ENCODE assay signal across 8 cellular contexts in the genomic region with DNA sequence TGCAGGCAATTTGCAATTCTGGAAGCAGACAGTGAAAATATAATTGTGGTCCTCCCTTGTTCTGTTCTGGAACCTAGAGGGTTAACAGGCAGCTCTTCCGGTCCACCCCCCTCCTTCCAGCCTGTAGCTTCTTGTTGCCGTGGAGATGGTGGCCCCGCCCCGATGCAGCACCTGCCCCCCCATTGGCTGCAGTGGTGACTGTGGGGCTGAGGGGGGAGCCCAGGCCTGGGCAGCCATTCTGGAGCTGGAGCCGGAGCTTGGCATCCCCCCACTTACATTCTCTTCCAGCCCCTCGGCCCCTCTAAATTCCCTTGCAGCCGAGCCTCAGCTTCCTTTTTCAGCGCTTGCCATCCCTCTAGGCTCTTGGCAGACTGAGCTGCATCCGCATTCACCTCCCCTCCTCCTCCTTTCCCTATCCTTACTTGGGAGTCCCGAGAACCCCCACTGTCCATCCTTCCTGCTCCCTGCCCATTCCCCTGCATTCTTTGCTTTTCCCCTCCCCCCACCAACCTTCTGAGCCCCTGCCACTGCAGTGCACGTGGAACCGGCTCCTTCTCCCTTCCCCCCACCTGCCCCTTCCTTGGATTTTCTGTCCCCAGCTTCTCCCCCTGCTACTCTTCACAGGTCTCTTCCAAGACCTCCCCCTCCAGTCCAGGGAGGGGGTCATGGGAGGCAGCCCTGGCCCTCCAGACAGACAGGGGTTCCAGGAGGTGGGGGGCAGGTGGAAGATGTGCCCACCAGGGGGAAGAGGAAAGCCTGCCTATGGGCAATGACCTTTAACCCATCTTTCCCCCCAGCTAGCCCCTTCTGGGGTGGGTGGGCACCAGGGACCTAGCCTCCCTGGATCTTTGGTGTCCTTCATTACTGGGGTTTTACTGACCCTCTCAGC. TPM values are rescaled to one million over a fixed set of nuclear protein-coding genes. Genes with fewer than 3 reads are reported as not detected.
DNase-seq lines count a peak whose midpoint lies in the region; ATAC-seq and TF ChIP-seq lines count a peak whose summit lies in the region.

No MANE protein-coding gene starts in this region.

- H3K36me3 ChIP-seq in Caco-2 (ENCODE audit: control insufficient read depth, insufficient read depth, low read length), result no peaks in the 10 kb centered on the region
- peaks cover 13% of the 10 kb centered on the region; the same call in 1 of the 2 replicates for H3K36me3 ChIP-seq in OCI-LY7 (ENCODE audit: insufficient read depth, low read length)
- peaks cover 0 to 10% of the 10 kb centered on the region in 2 donors for H3K36me3 ChIP-seq in psoas muscle (ENCODE audit: insufficient read depth in 1 of 2, low read depth in 1 of 2)

- H3K79me2 ChIP-seq in OCI-LY7 (ENCODE audit: insufficient read depth, low read depth, low read length), result peaks cover 5% of the 10 kb centered on the region; the same call in 1 of the 2 replicates

- H3K4me1 Mint-ChIP-seq in Caco-2 (ENCODE audit: low read depth, unreplicated experiment) (peaks cover 25% of the 10 kb centered on the region), glutamatergic neuron (ENCODE audit: low read depth, unreplicated experiment) (peaks cover 54% of the 10 kb centered on the region)

- H3K4me2 ChIP-seq in OCI-LY7 (ENCODE audit: low read length), result peak overlapping the region; percentile 98

- H3K36me3 Mint-ChIP-seq in Caco-2 (ENCODE audit: insufficient read depth, unreplicated experiment), result peaks cover 7% of the 10 kb centered on the region
- no peaks in the 10 kb centered on the region for H3K36me3 Mint-ChIP-seq in glutamatergic neuron (ENCODE audit: unreplicated experiment)

- ATAC-seq in psoas muscle, result no peak
- ATAC-seq in GM21381 (IDR thresholded peaks at IDR 0.05; ENCODE audit: unreplicated experiment), result no peak

- no peak overlapping the region for H2AFZ ChIP-seq in OCI-LY7 (ENCODE audit: low read length)

- intact Hi-C loops in Caco-2 (cut with micrococcal nuclease; ENCODE audit: unreplicated experiment) (no loop called here), OCI-LY7 (cut with micrococcal nuclease; ENCODE audit: unreplicated experiment) (loop anchor here (1.0 kb wide), 2 partner anchors 13 to 23 kb away; a partner anchor contains a TSS), psoas muscle (cut with DNase I) (no loop called here)

- H3K9me2 ChIP-seq in OCI-LY7 (ENCODE audit: insufficient read depth, low read length), result no peaks in the 10 kb centered on the region

- CTCF ChIA-PET in Caco-2 (lab: Charles Lee), result interaction anchor here (0.6 to 1.0 kb wide), 2 partner anchors 59 to 108 kb away, joined by 4 read pairs; no protein-coding TSS in a partner anchor
- CTCF ChIA-PET in OCI-LY7 (lab: Charles Lee; ENCODE audit: unreplicated experiment), result interaction anchor here (0.6 to 1.2 kb wide), 5 partner anchors 12 to 148 kb away, joined by 3 to 14 read pairs (median 3); a partner anchor contains a TSS

- H3K4me3 ChIP-seq in Caco-2 (ENCODE audit: low read depth, low read length) (no peak overlapping the region), OCI-LY7 (ENCODE audit: low read depth, low read length, poor library complexity, severe bottlenecking) (peak overlapping the region; percentile 68), psoas muscle (no peak overlapping the region)

- H4K20me1 ChIP-seq in OCI-LY7 (ENCODE audit: insufficient read depth, low read length), result no peaks in the 10 kb centered on the region

- no peaks in the 10 kb centered on the region for H3K9me3 ChIP-seq in Caco-2
- no peaks in the 10 kb centered on the region for H3K9me3 ChIP-seq in OCI-LY7 (ENCODE audit: low read length)
- no peaks in the 10 kb centered on the region for H3K9me3 ChIP-seq in psoas muscle

- H3K27me3 ChIP-seq in Caco-2 (replicated peaks; ENCODE audit: control insufficient read depth, insufficient read depth, low read length) (no peaks in the 10 kb centered on the region), psoas muscle (ENCODE audit: insufficient read depth in 3 of 3, low read length in 2 of 3) (no peaks in the 10 kb centered on the region)

- peak overlapping the region; percentile 40 for H3K27ac Mint-ChIP-seq in Caco-2 (ENCODE audit: unreplicated experiment)
- H3K27ac Mint-ChIP-seq in glutamatergic neuron (ENCODE audit: unreplicated experiment), result no peak overlapping the region

- TF ChIP-seq CTCF in Caco-2 (IDR thresholded peaks at IDR 0.05; ENCODE audit: insufficient read depth in 1 of 2, low read depth in 1 of 2, low read length in 1 of 2, severe bottlenecking in 1 of 2, unreplicated experiment in 1 of 2) (no peak), OCI-LY7 (conservative IDR thresholded peaks at IDR 0.05; ENCODE audit: low read length) (0 out of 2 replicates have a peak, but pooled peaks have one; percentile 19), glutamatergic neuron (IDR thresholded peaks at IDR 0.05; ENCODE audit: partially characterized antibody, unreplicated experiment) (no peak), psoas muscle (IDR thresholded peaks at IDR 0.05) (no peak)

- DNase-seq in Caco-2, result peak; percentile 67 to 72
- DNase-seq in HCEC 1CT, result peak; percentile 45
- peak; percentile 89 for DNase-seq in OCI-LY7 (ENCODE audit: low spot score)
- DNase-seq in activated T-helper 1 cell treated with anti-CD3 and anti-CD28 coated beads, Interleukin-2, amount 50 U/mL, for 16 hours (ENCODE audit: low read depth in 1 of 2, low spot score in 1 of 2), result peak; percentile 59 to 67
- peak; percentile 74 for DNase-seq in glutamatergic neuron
- DNase-seq in psoas muscle, result peak; percentile 53 to 75
- no peak for DNase-seq in DMS79 treated with DMSO at 0.1 percent for 48 hours (lab: John Stamatoyannopoulos, UW)

- H3K27ac ChIP-seq in OCI-LY7 (ENCODE audit: low read depth, low read length, poor library complexity, severe bottlenecking), result peak overlapping the region; percentile 64
- H3K27ac ChIP-seq in psoas muscle, result no peak overlapping the region

- no peaks in the 10 kb centered on the region for H3K27me3 Mint-ChIP-seq in Caco-2 (ENCODE audit: insufficient read depth, unreplicated experiment)
- peaks cover 5% of the 10 kb centered on the region for H3K27me3 Mint-ChIP-seq in glutamatergic neuron (ENCODE audit: unreplicated experiment)

- H3K4me3 Mint-ChIP-seq in Caco-2 (ENCODE audit: unreplicated experiment) (peak overlapping the region; percentile 45), glutamatergic neuron (ENCODE audit: unreplicated experiment) (peak overlapping the region; percentile 61)

- H3K4me1 ChIP-seq in Caco-2 (peaks cover 50% of the 10 kb centered on the region), OCI-LY7 (ENCODE audit: insufficient read depth, low read length, poor library complexity, severe bottlenecking) (peaks cover 65% of the 10 kb centered on the region), psoas muscle (peaks cover 9% of the 10 kb centered on the region)

- POLR2A ChIA-PET in Caco-2 (lab: Charles Lee), result interaction anchor here (0.5 to 0.9 kb wide), 3 partner anchors 23 to 160 kb away, joined by 3 to 7 read pairs (median 5); a partner anchor contains a TSS
- POLR2A ChIA-PET in OCI-LY7 (lab: Charles Lee), result interaction anchor here (0.6 to 1.7 kb wide), 10 partner anchors 9 to 181 kb away, joined by 3 to 8 read pairs (median 4); a partner anchor contains a TSS

- BruUV-seq in Caco-2 (replicated peaks; lab: Mats Ljungman, UMichigan) (no TSS peak), OCI-LY7 (replicated peaks; lab: Mats Ljungman, UMichigan) (TSS peak; percentile 86)

- no peaks in the 10 kb centered on the region for H3K9me3 Mint-ChIP-seq in Caco-2 (ENCODE audit: unreplicated experiment)
- H3K9me3 Mint-ChIP-seq in glutamatergic neuron (ENCODE audit: unreplicated experiment), result peaks cover 9% of the 10 kb centered on the region

- WGBS in psoas muscle, 3 donors, result 14 to 27% (median 19%) methylated on average over 12 of the region's 12 CpGs

RNA-seq across cellular contexts. Expression of a gene that starts 11.4 kb away (rescaled TPM):
- 17.1 and 18.3 TPM in 2 replicates for total RNA-seq in Caco-2 (2022)
- total RNA-seq in OCI-LY7 (2014; rRNA removed; shearing (Covaris generic)), result 5.4 and 5.6 TPM in 2 replicates
- total RNA-seq in OCI-LY7 (2022), result 30.7 and 32.3 TPM in 2 replicates
- total RNA-seq in glutamatergic neuron (ENCODE audit: unreplicated experiment), result 75.1 TPM
- total RNA-seq in psoas muscle, result 1 to 10 TPM; 1.9 to 4.3 (median 2.2) TPM
- 1 to 10 TPM in 2 of 3 donors, under 1 TPM in 1; 0.70 to 2.2 (median 1.5) TPM for polyA plus RNA-seq in psoas muscle

RNA-seq across cellular contexts. Expression of a gene that starts 13.3 kb away (rescaled TPM):
- total RNA-seq in Caco-2 (2022), result 166 and 177 TPM in 2 replicates
- 147 and 164 TPM in 2 replicates for total RNA-seq in OCI-LY7 (2014; rRNA removed; shearing (Covaris generic))
- total RNA-seq in OCI-LY7 (2022), result 165 and 175 TPM in 2 replicates
- total RNA-seq in glutamatergic neuron (ENCODE audit: unreplicated experiment), result 384 TPM
- 100 to 1,000 TPM in 2 of 4 donors, 10 to 100 TPM in 2; 75.4 to 121 (median 95.6) TPM for total RNA-seq in psoas muscle
- polyA plus RNA-seq in psoas muscle, result 100 to 1,000 TPM in 2 of 3 donors, 10 to 100 TPM in 1; 99.9 to 126 (median 125) TPM

RNA-seq across cellular contexts. Expression of a gene that starts 20.4 kb away (rescaled TPM):
- total RNA-seq in Caco-2 (2022), result 23.6 and 26.4 TPM in 2 replicates
- total RNA-seq in OCI-LY7 (2014; rRNA removed; shearing (Covaris generic)), result 19.9 and 21.4 TPM in 2 replicates
- total RNA-seq in OCI-LY7 (2022), result 30.2 and 35.0 TPM in 2 replicates
- total RNA-seq in glutamatergic neuron (ENCODE audit: unreplicated experiment), result 73.5 TPM
- total RNA-seq in psoas muscle, result 10 to 100 TPM; 40.5 to 57.5 (median 50.5) TPM
- 10 to 100 TPM; 65.6 to 84.8 (median 78.3) TPM for polyA plus RNA-seq in psoas muscle

RNA-seq across cellular contexts. Expression of a gene that starts 23.1 kb away (rescaled TPM):
- 11.4 and 12.5 TPM in 2 replicates for total RNA-seq in Caco-2 (2022)
- total RNA-seq in OCI-LY7 (2014; rRNA removed; shearing (Covaris generic)), result 7.7 and 11.2 TPM in 2 replicates
- total RNA-seq in OCI-LY7 (2022), result 6.8 and 7.3 TPM in 2 replicates
- 9.6 TPM for total RNA-seq in glutamatergic neuron (ENCODE audit: unreplicated experiment)
- total RNA-seq in psoas muscle, result 1 to 10 TPM; 2.4 to 4.9 (median 3.9) TPM
- polyA plus RNA-seq in psoas muscle, result 1 to 10 TPM; 1.9 to 5.2 (median 3.7) TPM

RNA-seq across cellular contexts. Expression of a gene that starts 39.6 kb away (rescaled TPM):
- total RNA-seq in Caco-2 (2022), result 65.3 and 65.4 TPM in 2 replicates
- 133 and 138 TPM in 2 replicates for total RNA-seq in OCI-LY7 (2014; rRNA removed; shearing (Covaris generic))
- total RNA-seq in OCI-LY7 (2022), result 167 and 176 TPM in 2 replicates
- 14.8 TPM for total RNA-seq in glutamatergic neuron (ENCODE audit: unreplicated experiment)
- under 1 TPM in 3 of 4 donors, not detected in 1; 0.17 to 0.27 (median 0.25) TPM for total RNA-seq in psoas muscle
- polyA plus RNA-seq in psoas muscle, result 1 to 10 TPM in 1 of 3 donors, under 1 TPM in 2; 0.15 to 1.0 (median 0.19) TPM
